Comparison of ENCODE assay signal across 13 cellular contexts in genomic region chr1:38964140-38964548, GRCh38. TPM values are rescaled to one million over a fixed set of nuclear protein-coding genes. Genes with fewer than 3 reads are reported as not detected.
A peak's percentile ranks its signal among the peaks of the same experiment; 100 is the strongest.
DNase-seq lines count a peak whose midpoint lies in the region; ATAC-seq, FAIRE-seq and TF ChIP-seq lines count a peak whose summit lies in the region.
"Had no signal": no experiment of that assay in that cellular context is flagged by ENCODE, and none has a peak within 500 bp of the region (broad histone marks: within the 10 kb centered on the region; RNA-seq: fewer than 3 reads in every experiment).

No MANE protein-coding gene starts in this region.

- peak; percentile 22 for DNase-seq in MCF 10A (ENCODE audit: unreplicated experiment)
- DNase-seq in breast epithelium (ENCODE audit: low spot score in 2 of 2) = no peak
- peak; percentile 41 for DNase-seq in NAMALWA (ENCODE audit: low spot score)
- peak; percentile 22 for DNase-seq in cerebellar cortex (ENCODE audit: low spot score)
- no peak for DNase-seq in stimulated activated naive CD8-positive, alpha-beta T cell treated with anti-CD3 and anti-CD28 coated beads, Interleukin-15, amount 100 ng/mL, for 72 hours
- no peak for DNase-seq in GM12891 (ENCODE audit: insufficient read length, low spot score)
- DNase-seq in activated effector memory CD4-positive, alpha-beta T cell treated with Interleukin-2 at 50 U/mL for 16 hours = no peak
- DNase-seq: activated CD8-positive, alpha-beta memory T cell treated with anti-CD3 and anti-CD28 coated beads, Interleukin-2, amount 50 U/mL, for 4 hours; dermis blood vessel endothelial cell; KG1; stimulated activated CD4-positive, alpha-beta T cell treated with anti-CD3 and anti-CD28 coated beads, Interleukin-4, amount 100 ng/mL, for 4 hours had no signal

- H3K4me1 Mint-ChIP-seq in MCF 10A (ENCODE audit: insufficient read depth, unreplicated experiment) = peaks cover 14% of the 10 kb centered on the region
- no peaks in the 10 kb centered on the region for H3K4me1 Mint-ChIP-seq in stimulated activated naive CD8-positive, alpha-beta T cell treated with anti-CD3 and anti-CD28 coated beads, Interleukin-15, amount 100 ng/mL, for 72 hours

- no peaks in the 10 kb centered on the region for H3K9me3 Mint-ChIP-seq in MCF 10A (ENCODE audit: unreplicated experiment)
- H3K9me3 Mint-ChIP-seq in stimulated activated naive CD8-positive, alpha-beta T cell treated with anti-CD3 and anti-CD28 coated beads, Interleukin-15, amount 100 ng/mL, for 72 hours = no peaks in the 10 kb centered on the region

- no peak overlapping the region for H3K27ac ChIP-seq in breast epithelium

- no TSS peak for BruUV-seq in MCF 10A (replicated peaks; lab: Mats Ljungman, UMichigan)

- ATAC-seq in stimulated activated naive CD8-positive, alpha-beta T cell treated with anti-CD3 and anti-CD28 coated beads, Interleukin-15, amount 100 ng/mL, for 72 hours = peak; percentile 76
- no peak for ATAC-seq in GM18861 (IDR thresholded peaks at IDR 0.05; ENCODE audit: unreplicated experiment)

- no peak overlapping the region for H3K4me3 Mint-ChIP-seq in MCF 10A (ENCODE audit: unreplicated experiment)
- no peak overlapping the region for H3K4me3 Mint-ChIP-seq in stimulated activated naive CD8-positive, alpha-beta T cell treated with anti-CD3 and anti-CD28 coated beads, Interleukin-15, amount 100 ng/mL, for 72 hours

- no peaks in the 10 kb centered on the region for H3K36me3 ChIP-seq in breast epithelium

- no peaks in the 10 kb centered on the region for H3K27me3 ChIP-seq in breast epithelium

- H3K27me3 Mint-ChIP-seq in MCF 10A (ENCODE audit: insufficient read depth, unreplicated experiment) = no peaks in the 10 kb centered on the region
- H3K27me3 Mint-ChIP-seq in stimulated activated naive CD8-positive, alpha-beta T cell treated with anti-CD3 and anti-CD28 coated beads, Interleukin-15, amount 100 ng/mL, for 72 hours = no peaks in the 10 kb centered on the region

- H3K4me3 ChIP-seq in breast epithelium = no peak overlapping the region

- no peak for TF ChIP-seq POLR2A in breast epithelium (IDR thresholded peaks at IDR 0.05)
- no peak for TF ChIP-seq POLR2A in GM12891 (IDR thresholded peaks at IDR 0.05; ENCODE audit: low read depth, low read length)

- POLR2A ChIA-PET in MCF 10A (lab: Yijun Ruan, JAX) = interaction anchor here (0.6 to 1.5 kb wide), 3 partner anchors 10 to 107 kb away, joined by 3 to 4 read pairs (median 4); no protein-coding TSS in a partner anchor

- H3K4me1 ChIP-seq in breast epithelium = no peaks in the 10 kb centered on the region

- H3K36me3 Mint-ChIP-seq in MCF 10A (ENCODE audit: insufficient read depth, unreplicated experiment) = no peaks in the 10 kb centered on the region

- H3K9me3 ChIP-seq in breast epithelium = no peaks in the 10 kb centered on the region
- H3K9me3 ChIP-seq: Caco-2 had no signal

- CTCF ChIA-PET in MCF 10A (lab: Yijun Ruan, JAX) = interaction anchor here (0.6 to 0.7 kb wide), 3 partner anchors 20 to 114 kb away, joined by 3 to 4 read pairs (median 4); no protein-coding TSS in a partner anchor

- no peak overlapping the region for H3K27ac Mint-ChIP-seq in MCF 10A (ENCODE audit: low read depth, unreplicated experiment)
- H3K27ac Mint-ChIP-seq in stimulated activated naive CD8-positive, alpha-beta T cell treated with anti-CD3 and anti-CD28 coated beads, Interleukin-15, amount 100 ng/mL, for 72 hours = no peak overlapping the region

- intact Hi-C loops in MCF 10A (cut with micrococcal nuclease) = no loop called here
- intact Hi-C loops in breast epithelium (cut with DNase I; ENCODE audit: low total_unique reads) = no loop called here

- FAIRE-seq in GM12891 (lab: Jason Lieb, UNC) = no peak

- TF ChIP-seq CTCF in MCF 10A (IDR thresholded peaks at IDR 0.05; ENCODE audit: unreplicated experiment) (no peak), breast epithelium (IDR thresholded peaks at IDR 0.05) (no peak)

TF ChIP-seq in GM12891, 5 proteins besides CTCF, POLR2A, EP300 and RAD21:
- TF ChIP-seq POU2F2 (IDR thresholded peaks at IDR 0.05; ENCODE audit: low read depth, low read length) (no peak), SPI1 (IDR thresholded peaks at IDR 0.05; ENCODE audit: low read depth, low read length) (no peak), TAF1 (IDR thresholded peaks at IDR 0.05; ENCODE audit: low read depth, low read length) (no peak), POLR2AphosphoS5 (IDR thresholded peaks at IDR 0.05; ENCODE audit: low read depth, low read length) (no peak), PAX5 (IDR thresholded peaks at IDR 0.05; ENCODE audit: insufficient read depth, low read length, severe bottlenecking) (no peak)

RNA-seq across cellular contexts. Expression of gene RHBDL2, which starts 22.5 kb away (rescaled TPM):
- total RNA-seq in MCF 10A (2022) = 0.30 and 0.52 TPM in 2 replicates
- total RNA-seq in breast epithelium = 1 to 10 TPM in 1 of 3 donors, under 1 TPM in 2; 0.16 to 1.6 (median 0.33) TPM
- not detected for polyA plus RNA-seq in GM12891 (2012; ENCODE audit: low read depth, missing spikeins)
- total RNA-seq: Caco-2 had no signal

RNA-seq across cellular contexts. Expression of gene AKIRIN1, which starts 26.9 kb away (rescaled TPM):
- total RNA-seq in MCF 10A (2022) = 59.0 and 63.7 TPM in 2 replicates
- 10 to 100 TPM; 34.7 to 35.1 (median 34.8) TPM for total RNA-seq in breast epithelium
- polyA plus RNA-seq in GM12891 (2012; ENCODE audit: low read depth, missing spikeins) = 41.0 TPM

Comparison
In these comparisons a context has a peak if more than half of its experiments do, and no peak if none do; other contexts are left out.
1. DNase-seq: peak in MCF 10A (single experiment), NAMALWA (single experiment) and cerebellar cortex (single experiment); none in breast epithelium (0 of 2), stimulated activated naive CD8-positive, alpha-beta T cell treated with anti-CD3 and anti-CD28 coated beads, Interleukin-15, amount 100 ng/mL, for 72 hours (0 of 2), GM12891 (single experiment) and activated effector memory CD4-positive, alpha-beta T cell treated with Interleukin-2 at 50 U/mL for 16 hours (single experiment).